In the genomic region with DNA sequence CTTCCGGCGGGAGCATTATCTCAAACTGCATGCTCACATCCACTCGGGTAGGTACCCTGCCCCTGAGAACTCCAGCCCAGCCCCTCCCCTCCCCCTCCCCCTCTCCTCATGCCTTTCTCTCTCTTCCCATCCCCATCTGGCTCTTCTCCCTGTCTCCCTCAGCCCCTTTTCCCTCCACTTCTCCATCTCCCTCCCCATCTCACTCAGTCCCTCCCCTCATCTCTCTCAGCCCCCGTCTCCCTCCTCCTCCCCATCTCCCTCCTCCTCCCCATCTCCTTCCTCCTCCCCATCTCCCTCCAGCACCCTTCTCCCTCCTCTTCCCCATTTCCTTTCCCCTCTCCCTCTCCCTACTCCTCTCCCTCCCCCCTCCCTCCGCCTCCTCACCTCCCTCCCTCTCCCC, we compare ENCODE assay signal across 25 cellular contexts.
"Had no signal": no experiment of that assay in that cellular context is flagged by ENCODE, and none has a peak within 500 bp of the region (broad histone marks: within the 10 kb centered on the region; RNA-seq: fewer than 3 reads in every experiment).

No MANE protein-coding gene starts in this region.

- H3K9me3 Mint-ChIP-seq: activated naive CD4-positive, alpha-beta T cell treated with anti-CD3 and anti-CD28 coated beads, Interleukin-2, amount 50 U/mL, for 24 hours; activated naive CD8-positive, alpha-beta T cell treated with anti-CD3 and anti-CD28 coated beads, Interleukin-2, amount 50 U/mL, for 24 hours; activated T-helper 2 cell treated with anti-CD3 and anti-CD28 coated beads, Interferon-gamma antibody, Interleukin-2, Interleukin-4, amounts not matched to agents 10 μg/mL and 5 μg/mL and 100 μg/mL, durations not matched to agents 14 hours and 24 hours and 36 hours; mesothelial cell of epicardium; nephron progenitor cell; T-helper 2 cell treated with Interferon-gamma antibody and Interleukin-4, amounts not matched to agents 5 μg/mL and 100 μg/mL, for 36 hours had no signal

- H3K4me1 ChIP-seq: right atrium auricular region, testis had no signal

- H3K4me3 Mint-ChIP-seq: activated CD4-positive, alpha-beta T cell treated with anti-CD3 and anti-CD28 coated beads for 36 hours; activated CD8-positive, alpha-beta memory T cell treated with anti-CD3 and anti-CD28 coated beads, Interleukin-2, amount 10 ng/mL, durations not matched to agents 7 days and 5 days; activated CD8-positive, alpha-beta T cell treated with anti-CD3 and anti-CD28 coated beads, Interleukin-2, amount 10 ng/mL, durations not matched to agents 7 days and 5 days; activated naive CD4-positive, alpha-beta T cell treated with anti-CD3 and anti-CD28 coated beads, Interleukin-2, amount 50 U/mL, for 24 hours; activated naive CD8-positive, alpha-beta T cell treated with anti-CD3 and anti-CD28 coated beads, Interleukin-2, amount 50 U/mL, for 24 hours; mesothelial cell of epicardium; nephron progenitor cell; T-helper 2 cell treated with Interferon-gamma antibody and Interleukin-4, amounts not matched to agents 5 μg/mL and 100 μg/mL, for 36 hours had no signal

- DNase-seq: activated CD4-positive, alpha-beta T cell treated with anti-CD3 and anti-CD28 coated beads for 36 hours; activated CD4-positive, CD25-positive, alpha-beta regulatory T cell; activated CD8-positive, alpha-beta memory T cell treated with anti-CD3 and anti-CD28 coated beads, Interleukin-2, amount 10 ng/mL, durations not matched to agents 7 days and 5 days; activated CD8-positive, alpha-beta T cell treated with anti-CD3 and anti-CD28 coated beads, Interleukin-2, amount 10 ng/mL, durations not matched to agents 7 days and 5 days; activated naive CD8-positive, alpha-beta T cell treated with anti-CD3 and anti-CD28 coated beads, Interleukin-2, amount 50 U/mL, for 24 hours; activated T-cell treated with anti-CD3 and anti-CD28 coated beads, Interleukin-2, amount 50 U/mL, for 48 hours; amygdala; cortex of kidney; hippocampal formation; left cardiac atrium; left ventricle myocardium superior; mammary epithelial cell; naive B cell; nephron progenitor cell; nucleus accumbens; pancreas; spleen; stimulated activated naive CD8-positive, alpha-beta T cell treated with anti-CD3 and anti-CD28 coated beads, Interleukin-15, Interleukin-2, amounts not matched to agents 100 U/mL and 50 U/mL, for 24 hours; testis; transverse colon had no signal

- H3K27me3 ChIP-seq: pancreas, right atrium auricular region, spleen, testis, transverse colon had no signal

- H3K27ac Mint-ChIP-seq: activated CD4-positive, alpha-beta T cell treated with anti-CD3 and anti-CD28 coated beads for 36 hours; activated CD8-positive, alpha-beta memory T cell treated with anti-CD3 and anti-CD28 coated beads, Interleukin-2, amount 10 ng/mL, durations not matched to agents 7 days and 5 days; activated CD8-positive, alpha-beta T cell treated with anti-CD3 and anti-CD28 coated beads, Interleukin-2, amount 10 ng/mL, durations not matched to agents 7 days and 5 days; activated naive CD4-positive, alpha-beta T cell treated with anti-CD3 and anti-CD28 coated beads, Interleukin-2, amount 50 U/mL, for 24 hours; activated naive CD8-positive, alpha-beta T cell treated with anti-CD3 and anti-CD28 coated beads, Interleukin-2, amount 50 U/mL, for 24 hours; activated T-helper 2 cell treated with anti-CD3 and anti-CD28 coated beads, Interferon-gamma antibody, Interleukin-2, Interleukin-4, amounts not matched to agents 10 μg/mL and 5 μg/mL and 100 μg/mL, durations not matched to agents 14 hours and 24 hours and 36 hours; mesothelial cell of epicardium had no signal

- ATAC-seq: activated CD4-positive, alpha-beta T cell treated with anti-CD3 and anti-CD28 coated beads for 36 hours; activated CD8-positive, alpha-beta memory T cell treated with anti-CD3 and anti-CD28 coated beads, Interleukin-2, amount 10 ng/mL, durations not matched to agents 7 days and 5 days; activated CD8-positive, alpha-beta T cell treated with anti-CD3 and anti-CD28 coated beads, Interleukin-2, amount 10 ng/mL, durations not matched to agents 7 days and 5 days; activated naive CD8-positive, alpha-beta T cell treated with anti-CD3 and anti-CD28 coated beads, Interleukin-2, amount 50 U/mL, for 24 hours; left cardiac atrium; left ventricle myocardium superior; pancreas; stimulated activated naive CD8-positive, alpha-beta T cell treated with anti-CD3 and anti-CD28 coated beads, Interleukin-15, Interleukin-2, amounts not matched to agents 100 U/mL and 50 U/mL, for 24 hours had no signal

- H3K27me3 Mint-ChIP-seq: activated CD4-positive, alpha-beta T cell treated with anti-CD3 and anti-CD28 coated beads for 36 hours; activated CD8-positive, alpha-beta memory T cell treated with anti-CD3 and anti-CD28 coated beads, Interleukin-2, amount 10 ng/mL, durations not matched to agents 7 days and 5 days; activated naive CD4-positive, alpha-beta T cell treated with anti-CD3 and anti-CD28 coated beads, Interleukin-2, amount 50 U/mL, for 24 hours; activated naive CD8-positive, alpha-beta T cell treated with anti-CD3 and anti-CD28 coated beads, Interleukin-2, amount 50 U/mL, for 24 hours; naive B cell had no signal

- H3K27ac ChIP-seq: pancreas, right atrium auricular region, spleen, testis, transverse colon had no signal
